ENCODE assay signal across 1 cellular context in genomic region chr3:129323651-129324294, GRCh38.
TF ChIP-seq lines count a peak whose summit lies in the region.

No MANE protein-coding gene starts in this region.

TF ChIP-seq in HepG2, 621 proteins besides CTCF, POLR2A, EP300 and RAD21 (continued from another document and continues in another):
- TF ChIP-seq ZNF569 (CRISPR knock-in tag; IDR thresholded peaks at IDR 0.05; ENCODE audit: borderline replicate concordance) (no peak), ZBTB42 (CRISPR knock-in tag; IDR thresholded peaks at IDR 0.05) (no peak), THAP8 (CRISPR knock-in tag; IDR thresholded peaks at IDR 0.05; ENCODE audit: borderline replicate concordance) (no peak), KLF9 (CRISPR knock-in tag; IDR thresholded peaks at IDR 0.05; ENCODE audit: low read depth) (no peak), ZNF350 (CRISPR knock-in tag; IDR thresholded peaks at IDR 0.05; ENCODE audit: borderline replicate concordance, low read depth) (no peak), ZNF136 (CRISPR knock-in tag; IDR thresholded peaks at IDR 0.05; ENCODE audit: low read depth) (no peak), ZFX (CRISPR knock-in tag; IDR thresholded peaks at IDR 0.05; ENCODE audit: low read depth) (peak; percentile 58), RORA (CRISPR knock-in tag; IDR thresholded peaks at IDR 0.05) (no peak), MXD4 (CRISPR knock-in tag; IDR thresholded peaks at IDR 0.05) (no peak), NR2F2 (IDR thresholded peaks at IDR 0.05; ENCODE audit: borderline replicate concordance, low read depth) (no peak), ZNF326 (CRISPR knock-in tag; IDR thresholded peaks at IDR 0.05; ENCODE audit: borderline replicate concordance) (no peak), ZNF607 (CRISPR knock-in tag; IDR thresholded peaks at IDR 0.05; ENCODE audit: borderline replicate concordance) (no peak), NCOA2 (CRISPR knock-in tag; IDR thresholded peaks at IDR 0.05) (no peak), ZNF432 (CRISPR knock-in tag; IDR thresholded peaks at IDR 0.05; ENCODE audit: borderline replicate concordance) (no peak), GABPA (IDR thresholded peaks at IDR 0.05; ENCODE audit: low read depth, low read length) (no peak), GABPA (CRISPR knock-in tag; IDR thresholded peaks at IDR 0.05; ENCODE audit: low read depth) (no peak), TARDBP (CRISPR knock-in tag; IDR thresholded peaks at IDR 0.05) (no peak), ARNT2 (CRISPR knock-in tag; IDR thresholded peaks at IDR 0.05; ENCODE audit: low read depth) (no peak), ZSCAN25 (CRISPR knock-in tag; IDR thresholded peaks at IDR 0.05) (no peak), DNMT3B (CRISPR knock-in tag; conservative IDR thresholded peaks at IDR 0.05) (no peak), NFRKB (IDR thresholded peaks at IDR 0.05) (no peak), KDM5B (CRISPR knock-in tag; IDR thresholded peaks at IDR 0.05; ENCODE audit: borderline replicate concordance) (no peak), NCOA5 (CRISPR knock-in tag; IDR thresholded peaks at IDR 0.05) (no peak), ZNF354B (CRISPR knock-in tag; IDR thresholded peaks at IDR 0.05) (no peak), SMARCE1 (IDR thresholded peaks at IDR 0.05; ENCODE audit: borderline replicate concordance) (no peak), ZNF792 (CRISPR knock-in tag; IDR thresholded peaks at IDR 0.05) (peak; percentile 30; the same call in 1 of the 2 replicates), NFYC (CRISPR knock-in tag; IDR thresholded peaks at IDR 0.05) (no peak), LCORL (IDR thresholded peaks at IDR 0.05) (no peak), LCORL (CRISPR knock-in tag; IDR thresholded peaks at IDR 0.05) (no peak), ZFYVE20 (CRISPR knock-in tag; IDR thresholded peaks at IDR 0.05; ENCODE audit: borderline replicate concordance, low read depth) (no peak), ZNF678 (CRISPR knock-in tag; IDR thresholded peaks at IDR 0.05) (no peak), HNF4A (CRISPR knock-in tag; IDR thresholded peaks at IDR 0.05) (peak; percentile 57), MZF1 (CRISPR knock-in tag; IDR thresholded peaks at IDR 0.05; ENCODE audit: borderline replicate concordance) (no peak), ZNF331 (CRISPR knock-in tag; IDR thresholded peaks at IDR 0.05) (no peak), SOX5 (CRISPR knock-in tag; IDR thresholded peaks at IDR 0.05; ENCODE audit: borderline replicate concordance) (0 out of 2 replicates have a peak, but pooled peaks have one; percentile 16), MYC (CRISPR knock-in tag; IDR thresholded peaks at IDR 0.05; ENCODE audit: borderline replicate concordance) (no peak), ZNF614 (CRISPR knock-in tag; IDR thresholded peaks at IDR 0.05; ENCODE audit: borderline replicate concordance) (no peak), ZNF33B (CRISPR knock-in tag; IDR thresholded peaks at IDR 0.05) (no peak), SRY (CRISPR knock-in tag; IDR thresholded peaks at IDR 0.05) (no peak), TCF12 (IDR thresholded peaks at IDR 0.05) (no peak), TCF12 (CRISPR knock-in tag; IDR thresholded peaks at IDR 0.05) (no peak), SAP130 (CRISPR knock-in tag; IDR thresholded peaks at IDR 0.05; ENCODE audit: low read depth) (0 out of 2 replicates have a peak, but pooled peaks have one; percentile 19), NRL (CRISPR knock-in tag; IDR thresholded peaks at IDR 0.05; ENCODE audit: borderline replicate concordance) (no peak), CEBPG (CRISPR knock-in tag; IDR thresholded peaks at IDR 0.05) (no peak), BRCA1 (CRISPR knock-in tag; IDR thresholded peaks at IDR 0.05) (no peak), ZNF782 (CRISPR knock-in tag; IDR thresholded peaks at IDR 0.05; ENCODE audit: borderline replicate concordance) (no peak)
- TF ChIP-seq, protein P1, sequence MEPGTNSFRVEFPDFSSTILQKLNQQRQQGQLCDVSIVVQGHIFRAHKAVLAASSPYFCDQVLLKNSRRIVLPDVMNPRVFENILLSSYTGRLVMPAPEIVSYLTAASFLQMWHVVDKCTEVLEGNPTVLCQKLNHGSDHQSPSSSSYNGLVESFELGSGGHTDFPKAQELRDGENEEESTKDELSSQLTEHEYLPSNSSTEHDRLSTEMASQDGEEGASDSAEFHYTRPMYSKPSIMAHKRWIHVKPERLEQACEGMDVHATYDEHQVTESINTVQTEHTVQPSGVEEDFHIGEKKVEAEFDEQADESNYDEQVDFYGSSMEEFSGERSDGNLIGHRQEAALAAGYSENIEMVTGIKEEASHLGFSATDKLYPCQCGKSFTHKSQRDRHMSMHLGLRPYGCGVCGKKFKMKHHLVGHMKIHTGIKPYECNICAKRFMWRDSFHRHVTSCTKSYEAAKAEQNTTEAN (CRISPR knock-in tag; conservative IDR thresholded peaks at IDR 0.05), result no peak
- TF ChIP-seq, protein P2, sequence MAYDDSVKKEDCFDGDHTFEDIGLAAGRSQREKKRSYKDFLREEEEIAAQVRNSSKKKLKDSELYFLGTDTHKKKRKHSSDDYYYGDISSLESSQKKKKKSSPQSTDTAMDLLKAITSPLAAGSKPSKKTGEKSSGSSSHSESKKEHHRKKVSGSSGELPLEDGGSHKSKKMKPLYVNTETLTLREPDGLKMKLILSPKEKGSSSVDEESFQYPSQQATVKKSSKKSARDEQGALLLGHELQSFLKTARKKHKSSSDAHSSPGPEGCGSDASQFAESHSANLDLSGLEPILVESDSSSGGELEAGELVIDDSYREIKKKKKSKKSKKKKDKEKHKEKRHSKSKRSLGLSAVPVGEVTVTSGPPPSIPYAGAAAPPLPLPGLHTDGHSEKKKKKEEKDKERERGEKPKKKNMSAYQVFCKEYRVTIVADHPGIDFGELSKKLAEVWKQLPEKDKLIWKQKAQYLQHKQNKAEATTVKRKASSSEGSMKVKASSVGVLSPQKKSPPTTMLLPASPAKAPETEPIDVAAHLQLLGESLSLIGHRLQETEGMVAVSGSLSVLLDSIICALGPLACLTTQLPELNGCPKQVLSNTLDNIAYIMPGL (CRISPR knock-in tag; IDR thresholded peaks at IDR 0.05; ENCODE audit: borderline replicate concordance in 1 of 2, low read depth in 1 of 2), result peak in 1 of 2 experiments; percentile 43; a peak in 1 of 4 replicates
- TF ChIP-seq, protein P3, sequence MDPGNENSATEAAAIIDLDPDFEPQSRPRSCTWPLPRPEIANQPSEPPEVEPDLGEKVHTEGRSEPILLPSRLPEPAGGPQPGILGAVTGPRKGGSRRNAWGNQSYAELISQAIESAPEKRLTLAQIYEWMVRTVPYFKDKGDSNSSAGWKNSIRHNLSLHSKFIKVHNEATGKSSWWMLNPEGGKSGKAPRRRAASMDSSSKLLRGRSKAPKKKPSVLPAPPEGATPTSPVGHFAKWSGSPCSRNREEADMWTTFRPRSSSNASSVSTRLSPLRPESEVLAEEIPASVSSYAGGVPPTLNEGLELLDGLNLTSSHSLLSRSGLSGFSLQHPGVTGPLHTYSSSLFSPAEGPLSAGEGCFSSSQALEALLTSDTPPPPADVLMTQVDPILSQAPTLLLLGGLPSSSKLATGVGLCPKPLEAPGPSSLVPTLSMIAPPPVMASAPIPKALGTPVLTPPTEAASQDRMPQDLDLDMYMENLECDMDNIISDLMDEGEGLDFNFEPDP (CRISPR knock-in tag; conservative IDR thresholded peaks at IDR 0.05), result no peak
- TF ChIP-seq, protein P4, sequence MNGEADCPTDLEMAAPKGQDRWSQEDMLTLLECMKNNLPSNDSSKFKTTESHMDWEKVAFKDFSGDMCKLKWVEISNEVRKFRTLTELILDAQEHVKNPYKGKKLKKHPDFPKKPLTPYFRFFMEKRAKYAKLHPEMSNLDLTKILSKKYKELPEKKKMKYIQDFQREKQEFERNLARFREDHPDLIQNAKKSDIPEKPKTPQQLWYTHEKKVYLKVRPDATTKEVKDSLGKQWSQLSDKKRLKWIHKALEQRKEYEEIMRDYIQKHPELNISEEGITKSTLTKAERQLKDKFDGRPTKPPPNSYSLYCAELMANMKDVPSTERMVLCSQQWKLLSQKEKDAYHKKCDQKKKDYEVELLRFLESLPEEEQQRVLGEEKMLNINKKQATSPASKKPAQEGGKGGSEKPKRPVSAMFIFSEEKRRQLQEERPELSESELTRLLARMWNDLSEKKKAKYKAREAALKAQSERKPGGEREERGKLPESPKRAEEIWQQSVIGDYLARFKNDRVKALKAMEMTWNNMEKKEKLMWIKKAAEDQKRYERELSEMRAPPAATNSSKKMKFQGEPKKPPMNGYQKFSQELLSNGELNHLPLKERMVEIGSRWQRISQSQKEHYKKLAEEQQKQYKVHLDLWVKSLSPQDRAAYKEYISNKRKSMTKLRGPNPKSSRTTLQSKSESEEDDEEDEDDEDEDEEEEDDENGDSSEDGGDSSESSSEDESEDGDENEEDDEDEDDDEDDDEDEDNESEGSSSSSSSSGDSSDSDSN (CRISPR knock-in tag; IDR thresholded peaks at IDR 0.05), result 0 out of 2 replicates have a peak, but pooled peaks have one; percentile 22
- TF ChIP-seq, protein P5, sequence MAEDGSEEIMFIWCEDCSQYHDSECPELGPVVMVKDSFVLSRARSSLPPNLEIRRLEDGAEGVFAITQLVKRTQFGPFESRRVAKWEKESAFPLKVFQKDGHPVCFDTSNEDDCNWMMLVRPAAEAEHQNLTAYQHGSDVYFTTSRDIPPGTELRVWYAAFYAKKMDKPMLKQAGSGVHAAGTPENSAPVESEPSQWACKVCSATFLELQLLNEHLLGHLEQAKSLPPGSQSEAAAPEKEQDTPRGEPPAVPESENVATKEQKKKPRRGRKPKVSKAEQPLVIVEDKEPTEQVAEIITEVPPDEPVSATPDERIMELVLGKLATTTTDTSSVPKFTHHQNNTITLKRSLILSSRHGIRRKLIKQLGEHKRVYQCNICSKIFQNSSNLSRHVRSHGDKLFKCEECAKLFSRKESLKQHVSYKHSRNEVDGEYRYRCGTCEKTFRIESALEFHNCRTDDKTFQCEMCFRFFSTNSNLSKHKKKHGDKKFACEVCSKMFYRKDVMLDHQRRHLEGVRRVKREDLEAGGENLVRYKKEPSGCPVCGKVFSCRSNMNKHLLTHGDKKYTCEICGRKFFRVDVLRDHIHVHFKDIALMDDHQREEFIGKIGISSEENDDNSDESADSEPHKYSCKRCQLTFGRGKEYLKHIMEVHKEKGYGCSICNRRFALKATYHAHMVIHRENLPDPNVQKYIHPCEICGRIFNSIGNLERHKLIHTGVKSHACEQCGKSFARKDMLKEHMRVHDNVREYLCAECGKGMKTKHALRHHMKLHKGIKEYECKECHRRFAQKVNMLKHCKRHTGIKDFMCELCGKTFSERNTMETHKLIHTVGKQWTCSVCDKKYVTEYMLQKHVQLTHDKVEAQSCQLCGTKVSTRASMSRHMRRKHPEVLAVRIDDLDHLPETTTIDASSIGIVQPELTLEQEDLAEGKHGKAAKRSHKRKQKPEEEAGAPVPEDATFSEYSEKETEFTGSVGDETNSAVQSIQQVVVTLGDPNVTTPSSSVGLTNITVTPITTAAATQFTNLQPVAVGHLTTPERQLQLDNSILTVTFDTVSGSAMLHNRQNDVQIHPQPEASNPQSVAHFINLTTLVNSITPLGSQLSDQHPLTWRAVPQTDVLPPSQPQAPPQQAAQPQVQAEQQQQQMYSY (CRISPR knock-in tag; IDR thresholded peaks at IDR 0.05), result no peak
- TF ChIP-seq, protein P6, sequence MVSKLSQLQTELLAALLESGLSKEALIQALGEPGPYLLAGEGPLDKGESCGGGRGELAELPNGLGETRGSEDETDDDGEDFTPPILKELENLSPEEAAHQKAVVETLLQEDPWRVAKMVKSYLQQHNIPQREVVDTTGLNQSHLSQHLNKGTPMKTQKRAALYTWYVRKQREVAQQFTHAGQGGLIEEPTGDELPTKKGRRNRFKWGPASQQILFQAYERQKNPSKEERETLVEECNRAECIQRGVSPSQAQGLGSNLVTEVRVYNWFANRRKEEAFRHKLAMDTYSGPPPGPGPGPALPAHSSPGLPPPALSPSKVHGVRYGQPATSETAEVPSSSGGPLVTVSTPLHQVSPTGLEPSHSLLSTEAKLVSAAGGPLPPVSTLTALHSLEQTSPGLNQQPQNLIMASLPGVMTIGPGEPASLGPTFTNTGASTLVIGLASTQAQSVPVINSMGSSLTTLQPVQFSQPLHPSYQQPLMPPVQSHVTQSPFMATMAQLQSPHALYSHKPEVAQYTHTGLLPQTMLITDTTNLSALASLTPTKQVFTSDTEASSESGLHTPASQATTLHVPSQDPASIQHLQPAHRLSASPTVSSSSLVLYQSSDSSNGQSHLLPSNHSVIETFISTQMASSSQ (IDR thresholded peaks at IDR 0.05; ENCODE audit: low read depth), result no peak
- TF ChIP-seq, protein P6 (CRISPR knock-in tag; IDR thresholded peaks at IDR 0.05; ENCODE audit: borderline replicate concordance), result no peak
